In the genomic region with DNA sequence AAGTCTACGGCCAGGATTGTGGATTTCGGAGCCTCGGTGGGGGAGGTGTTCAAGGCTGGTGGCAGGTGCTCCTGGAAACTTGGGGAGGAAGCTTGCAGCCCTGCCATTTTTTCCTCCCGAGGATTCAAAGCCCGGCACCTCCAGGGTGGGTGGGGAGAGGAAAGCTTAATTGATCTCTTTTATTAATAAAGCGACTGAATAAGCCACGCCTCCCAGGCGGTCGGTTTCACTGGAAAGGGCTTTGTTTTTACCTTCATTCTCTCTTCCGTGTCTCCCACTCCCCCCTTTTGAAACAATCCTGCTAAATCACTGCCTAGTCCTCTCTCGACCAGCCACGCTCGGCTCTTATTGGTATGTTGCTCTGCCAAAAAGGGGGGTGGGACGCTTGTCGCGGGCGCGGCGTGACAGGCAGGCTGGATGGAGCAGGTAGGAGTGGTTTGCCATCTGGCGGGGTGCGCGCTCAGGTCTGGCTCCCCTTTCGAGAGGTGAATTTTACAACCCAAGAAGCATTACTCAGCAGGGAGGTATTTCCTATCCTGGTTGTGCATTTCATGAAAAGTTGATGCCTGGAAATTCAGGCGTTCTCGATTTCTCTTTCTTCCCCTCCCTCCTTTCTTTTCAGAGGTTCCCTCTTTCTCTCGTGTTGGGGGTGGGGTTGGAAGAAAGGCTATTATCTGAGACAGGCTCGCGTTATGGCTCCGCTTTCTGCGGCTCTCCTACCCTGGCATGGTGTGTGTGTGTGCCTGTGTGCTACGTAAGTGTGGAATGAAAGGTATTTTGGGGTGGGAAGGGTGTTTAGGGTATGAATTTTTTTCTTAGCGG, we compare ENCODE assay signal across 2 cellular contexts.
TF ChIP-seq lines count a peak whose summit lies in the region.

No MANE protein-coding gene starts in this region.

TF ChIP-seq in Ishikawa, 13 proteins besides CTCF, POLR2A, EP300 and RAD21:
- 0 out of 2 replicates have a peak, but pooled peaks have one; percentile 1 for TF ChIP-seq TAF1 (IDR thresholded peaks at IDR 0.05; ENCODE audit: low read depth)
- 0 out of 2 replicates have a peak, but pooled peaks have one; percentile 2 for TF ChIP-seq YY1 (IDR thresholded peaks at IDR 0.05; ENCODE audit: low read depth)
- peak; percentile 43; the same call in 1 of the 2 replicates for TF ChIP-seq TEAD4 (IDR thresholded peaks at IDR 0.05)
- TF ChIP-seq, protein P1, sequence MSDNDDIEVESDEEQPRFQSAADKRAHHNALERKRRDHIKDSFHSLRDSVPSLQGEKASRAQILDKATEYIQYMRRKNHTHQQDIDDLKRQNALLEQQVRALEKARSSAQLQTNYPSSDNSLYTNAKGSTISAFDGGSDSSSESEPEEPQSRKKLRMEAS (IDR thresholded peaks at IDR 0.05) = peak; percentile 66
- TF ChIP-seq FOXM1 (IDR thresholded peaks at IDR 0.05; ENCODE audit: borderline replicate concordance, low read depth) = no peak
- TF ChIP-seq TCF12 (IDR thresholded peaks at IDR 0.05; ENCODE audit: low read depth) = no peak
- TF ChIP-seq ZBTB7A (IDR thresholded peaks at IDR 0.05; ENCODE audit: low read depth) = 0 out of 2 replicates have a peak, but pooled peaks have one; percentile 41

TF ChIP-seq in SK-N-SH, 30 proteins besides CTCF, POLR2A, EP300 and RAD21:
- TF ChIP-seq, protein P2, sequence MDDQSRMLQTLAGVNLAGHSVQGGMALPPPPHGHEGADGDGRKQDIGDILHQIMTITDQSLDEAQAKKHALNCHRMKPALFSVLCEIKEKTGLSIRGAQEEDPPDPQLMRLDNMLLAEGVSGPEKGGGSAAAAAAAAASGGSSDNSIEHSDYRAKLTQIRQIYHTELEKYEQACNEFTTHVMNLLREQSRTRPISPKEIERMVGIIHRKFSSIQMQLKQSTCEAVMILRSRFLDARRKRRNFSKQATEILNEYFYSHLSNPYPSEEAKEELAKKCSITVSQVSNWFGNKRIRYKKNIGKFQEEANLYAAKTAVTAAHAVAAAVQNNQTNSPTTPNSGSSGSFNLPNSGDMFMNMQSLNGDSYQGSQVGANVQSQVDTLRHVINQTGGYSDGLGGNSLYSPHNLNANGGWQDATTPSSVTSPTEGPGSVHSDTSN (IDR thresholded peaks at IDR 0.05) = peak; percentile 21; the same call in 1 of the 2 replicates
- TF ChIP-seq ELF1 (IDR thresholded peaks at IDR 0.05) = no peak
- peak; percentile 14; the same call in 1 of the 2 replicates for TF ChIP-seq MXI1 (IDR thresholded peaks at IDR 0.05; ENCODE audit: low read depth, low read length)
- no peak for TF ChIP-seq NFIC (IDR thresholded peaks at IDR 0.05; ENCODE audit: borderline replicate concordance)
- no peak for TF ChIP-seq YY1 (IDR thresholded peaks at IDR 0.05; ENCODE audit: low read depth)
TF ChIP-seq in SK-N-SH: peak in this region for 2.
